7 cellular contexts compared by ENCODE assay signal in genomic region chr9:37390759-37391158, GRCh38. TPM values are rescaled to one million over a fixed set of nuclear protein-coding genes. Genes with fewer than 3 reads are reported as not detected.
DNase-seq lines count a peak whose midpoint lies in the region; ATAC-seq and TF ChIP-seq lines count a peak whose summit lies in the region.

No MANE protein-coding gene starts in this region.

- no peak overlapping the region for H3K27ac Mint-ChIP-seq in nephron progenitor cell

- H3K9me3 Mint-ChIP-seq in nephron progenitor cell: no peaks in the 10 kb centered on the region

- DNase-seq in GM13976 (ENCODE audit: low spot score): peak; percentile 86
- DNase-seq in activated naive CD4-positive, alpha-beta T cell treated with Interleukin-2 at 50 U/mL for 16 hours: peak; percentile 27
- DNase-seq in nephron progenitor cell: peak; percentile 30
- DNase-seq in NCI-H510A (lab: John Stamatoyannopoulos, UW): no peak
- no peak for DNase-seq in sciatic nerve (ENCODE audit: low spot score)

- ATAC-seq in GM21381 (IDR thresholded peaks at IDR 0.05; ENCODE audit: unreplicated experiment): peak; percentile 89
- ATAC-seq in HG03442 (IDR thresholded peaks at IDR 0.05; ENCODE audit: unreplicated experiment): peak; percentile 90
- ATAC-seq in sciatic nerve: no peak

- in situ Hi-C loops in GM13976 (cut with MboI; ENCODE audit: low sequenced_read_pairs, unreplicated experiment): no loop called here

- H3K27me3 Mint-ChIP-seq in nephron progenitor cell (ENCODE audit: low read depth, poor library complexity): peaks cover 15% of the 10 kb centered on the region

- H3K36me3 Mint-ChIP-seq in nephron progenitor cell (ENCODE audit: low read depth): no peaks in the 10 kb centered on the region

- intact Hi-C loops in sciatic nerve (cut with DNase I): no loop called here

- no peak overlapping the region for H3K4me3 Mint-ChIP-seq in nephron progenitor cell

- TF ChIP-seq CTCF in GM13976 (IDR thresholded peaks at IDR 0.05; ENCODE audit: borderline replicate concordance, control extremely low read depth, extremely low read depth, insufficient read depth, missing control alignments): peak; percentile 72
- TF ChIP-seq CTCF in nephron progenitor cell (IDR thresholded peaks at IDR 0.05): peak; percentile 32

- H3K4me1 Mint-ChIP-seq in nephron progenitor cell: no peaks in the 10 kb centered on the region

RNA-seq across cellular contexts. Expression of gene GRHPR, which starts 31.7 kb away (rescaled TPM):
- total RNA-seq in sciatic nerve: 90.7 TPM

Comparison
In these comparisons a context has a peak if more than half of its experiments do, and no peak if none do; other contexts are left out.
1. DNase-seq: peak in GM13976 (single experiment), activated naive CD4-positive, alpha-beta T cell treated with Interleukin-2 at 50 U/mL for 16 hours (single experiment) and nephron progenitor cell (single experiment); none in NCI-H510A (single experiment) and sciatic nerve (single experiment).